In the genomic region with DNA sequence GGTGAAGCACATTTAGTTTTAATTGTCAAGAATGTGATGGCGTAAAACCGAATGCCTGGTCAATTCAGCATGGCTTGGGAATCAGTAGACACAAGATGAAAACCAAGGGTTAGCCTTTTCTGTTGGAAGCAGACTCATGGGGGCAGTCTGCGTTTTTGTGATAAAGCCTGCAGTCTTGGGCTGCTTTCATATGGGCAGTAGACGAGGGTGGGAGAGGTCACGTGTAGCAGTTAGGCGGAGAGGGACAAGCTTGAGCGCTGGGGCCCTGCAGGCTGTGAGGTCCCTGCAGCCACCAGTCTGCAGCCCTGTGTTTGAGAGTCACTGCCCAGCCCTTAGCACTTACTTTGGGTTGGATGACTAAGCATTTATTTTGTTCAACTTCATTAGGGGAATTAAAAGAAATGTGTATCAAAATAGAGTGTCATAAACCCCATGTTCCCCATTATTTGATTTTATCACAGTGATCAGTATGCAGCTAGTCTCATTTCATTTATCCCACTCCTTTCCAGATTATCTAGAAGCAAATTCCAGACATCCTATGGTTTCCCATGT, we compare ENCODE assay signal across 1 cellular context.
TF ChIP-seq lines count a peak whose summit lies in the region.

No MANE protein-coding gene starts in this region.

TF ChIP-seq in K562, 482 proteins besides CTCF, POLR2A, EP300 and RAD21 (continues in another document):
- TF ChIP-seq, protein P1, sequence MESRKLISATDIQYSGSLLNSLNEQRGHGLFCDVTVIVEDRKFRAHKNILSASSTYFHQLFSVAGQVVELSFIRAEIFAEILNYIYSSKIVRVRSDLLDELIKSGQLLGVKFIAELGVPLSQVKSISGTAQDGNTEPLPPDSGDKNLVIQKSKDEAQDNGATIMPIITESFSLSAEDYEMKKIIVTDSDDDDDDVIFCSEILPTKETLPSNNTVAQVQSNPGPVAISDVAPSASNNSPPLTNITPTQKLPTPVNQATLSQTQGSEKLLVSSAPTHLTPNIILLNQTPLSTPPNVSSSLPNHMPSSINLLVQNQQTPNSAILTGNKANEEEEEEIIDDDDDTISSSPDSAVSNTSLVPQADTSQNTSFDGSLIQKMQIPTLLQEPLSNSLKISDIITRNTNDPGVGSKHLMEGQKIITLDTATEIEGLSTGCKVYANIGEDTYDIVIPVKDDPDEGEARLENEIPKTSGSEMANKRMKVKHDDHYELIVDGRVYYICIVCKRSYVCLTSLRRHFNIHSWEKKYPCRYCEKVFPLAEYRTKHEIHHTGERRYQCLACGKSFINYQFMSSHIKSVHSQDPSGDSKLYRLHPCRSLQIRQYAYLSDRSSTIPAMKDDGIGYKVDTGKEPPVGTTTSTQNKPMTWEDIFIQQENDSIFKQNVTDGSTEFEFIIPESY (CRISPR knock-in tag; IDR thresholded peaks at IDR 0.05), result peak; percentile 18; the same call in 1 of the 2 replicates
- TF ChIP-seq, protein P2, sequence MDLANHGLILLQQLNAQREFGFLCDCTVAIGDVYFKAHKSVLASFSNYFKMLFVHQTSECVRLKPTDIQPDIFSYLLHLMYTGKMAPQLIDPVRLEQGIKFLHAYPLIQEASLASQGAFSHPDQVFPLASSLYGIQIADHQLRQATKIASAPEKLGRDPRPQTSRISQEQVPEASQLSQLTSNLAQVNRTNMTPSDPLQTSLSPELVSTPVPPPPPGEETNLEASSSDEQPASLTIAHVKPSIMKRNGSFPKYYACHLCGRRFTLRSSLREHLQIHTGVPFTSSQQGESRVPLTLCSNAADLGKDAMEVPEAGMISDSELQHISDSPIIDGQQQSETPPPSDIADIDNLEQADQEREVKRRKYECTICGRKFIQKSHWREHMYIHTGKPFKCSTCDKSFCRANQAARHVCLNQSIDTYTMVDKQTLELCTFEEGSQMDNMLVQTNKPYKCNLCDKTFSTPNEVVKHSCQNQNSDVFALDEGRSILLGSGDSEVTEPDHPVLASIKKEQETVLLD (IDR thresholded peaks at IDR 0.05), result 0 out of 2 replicates have a peak, but pooled peaks have one; percentile 18
- TF ChIP-seq GTF2E2 (tag; IDR thresholded peaks at IDR 0.05) (no peak), ZNF316 (IDR thresholded peaks at IDR 0.05) (peak; percentile 82), ARHGAP35 (IDR thresholded peaks at IDR 0.05; ENCODE audit: partially characterized antibody) (no peak), NCOR1 (IDR thresholded peaks at IDR 0.05) (peak; percentile 34; the same call in 1 of the 2 replicates), GABPB2 (CRISPR knock-in tag; conservative IDR thresholded peaks at IDR 0.05) (no peak), NFE2 (IDR thresholded peaks at IDR 0.05; ENCODE audit: low read depth) (peak; percentile 67), CBFA2T3 (IDR thresholded peaks at IDR 0.05) (peak; percentile 61), SMAD4 (CRISPR knock-in tag; conservative IDR thresholded peaks at IDR 0.05) (0 out of 2 replicates have a peak, but pooled peaks have one; percentile 51), MAFK (IDR thresholded peaks at IDR 0.05; ENCODE audit: low read length) (peak; percentile 72; the same call in 1 of the 2 replicates), POLR2AphosphoS5 (IDR thresholded peaks at IDR 0.05; ENCODE audit: control insufficient read depth, insufficient read depth, low read depth, low read length) (no peak), MAFG (tag; conservative IDR thresholded peaks at IDR 0.05) (peak; percentile 96), BHLHE40 (IDR thresholded peaks at IDR 0.05; ENCODE audit: low read length) (peak; percentile 82), ILF3 (IDR thresholded peaks at IDR 0.05; ENCODE audit: borderline replicate concordance) (no peak), RBM34 (IDR thresholded peaks at IDR 0.05; ENCODE audit: borderline replicate concordance, insufficient read depth, low read length) (no peak), SMARCA4 (IDR thresholded peaks at IDR 0.05) (no peak), EP400 (IDR thresholded peaks at IDR 0.05) (no peak), SMAD1 (IDR thresholded peaks at IDR 0.05; ENCODE audit: low read depth, low read length, partially characterized antibody) (no peak), TCFL5 (CRISPR knock-in tag; conservative IDR thresholded peaks at IDR 0.05) (no peak), EHMT2 (IDR thresholded peaks at IDR 0.05) (no peak), RAD51 (IDR thresholded peaks at IDR 0.05; ENCODE audit: borderline replicate concordance, low read depth) (peak; percentile 73; the same call in 1 of the 2 replicates), CBFA2T2 (conservative IDR thresholded peaks at IDR 0.05) (peak; percentile 55), EZH2 (IDR thresholded peaks at IDR 0.05; ENCODE audit: borderline replicate concordance, low read depth, low read length) (no peak), FOXK2 (conservative IDR thresholded peaks at IDR 0.05 in 1 of 2, IDR thresholded peaks at IDR 0.05 in 1 of 2; ENCODE audit: low read depth in 2 of 2) (peak in 1 of 2 experiments; percentile 37; a peak in 1 of 4 replicates), ARNT (IDR thresholded peaks at IDR 0.05) (no peak), MTA2 (IDR thresholded peaks at IDR 0.05; ENCODE audit: low read depth) (no peak), MAFF (IDR thresholded peaks at IDR 0.05; ENCODE audit: low read length) (peak; percentile 84), ZNF143 (CRISPR knock-in tag; IDR thresholded peaks at IDR 0.05) (no peak), CXXC5 (CRISPR knock-in tag; IDR thresholded peaks at IDR 0.05) (peak; percentile 53; the same call in 1 of the 2 replicates), ATF1 (CRISPR knock-in tag; IDR thresholded peaks at IDR 0.05) (no peak), ATF1 (tag; IDR thresholded peaks at IDR 0.05) (0 out of 2 replicates have a peak, but pooled peaks have one; percentile 20)
- TF ChIP-seq, protein P3, sequence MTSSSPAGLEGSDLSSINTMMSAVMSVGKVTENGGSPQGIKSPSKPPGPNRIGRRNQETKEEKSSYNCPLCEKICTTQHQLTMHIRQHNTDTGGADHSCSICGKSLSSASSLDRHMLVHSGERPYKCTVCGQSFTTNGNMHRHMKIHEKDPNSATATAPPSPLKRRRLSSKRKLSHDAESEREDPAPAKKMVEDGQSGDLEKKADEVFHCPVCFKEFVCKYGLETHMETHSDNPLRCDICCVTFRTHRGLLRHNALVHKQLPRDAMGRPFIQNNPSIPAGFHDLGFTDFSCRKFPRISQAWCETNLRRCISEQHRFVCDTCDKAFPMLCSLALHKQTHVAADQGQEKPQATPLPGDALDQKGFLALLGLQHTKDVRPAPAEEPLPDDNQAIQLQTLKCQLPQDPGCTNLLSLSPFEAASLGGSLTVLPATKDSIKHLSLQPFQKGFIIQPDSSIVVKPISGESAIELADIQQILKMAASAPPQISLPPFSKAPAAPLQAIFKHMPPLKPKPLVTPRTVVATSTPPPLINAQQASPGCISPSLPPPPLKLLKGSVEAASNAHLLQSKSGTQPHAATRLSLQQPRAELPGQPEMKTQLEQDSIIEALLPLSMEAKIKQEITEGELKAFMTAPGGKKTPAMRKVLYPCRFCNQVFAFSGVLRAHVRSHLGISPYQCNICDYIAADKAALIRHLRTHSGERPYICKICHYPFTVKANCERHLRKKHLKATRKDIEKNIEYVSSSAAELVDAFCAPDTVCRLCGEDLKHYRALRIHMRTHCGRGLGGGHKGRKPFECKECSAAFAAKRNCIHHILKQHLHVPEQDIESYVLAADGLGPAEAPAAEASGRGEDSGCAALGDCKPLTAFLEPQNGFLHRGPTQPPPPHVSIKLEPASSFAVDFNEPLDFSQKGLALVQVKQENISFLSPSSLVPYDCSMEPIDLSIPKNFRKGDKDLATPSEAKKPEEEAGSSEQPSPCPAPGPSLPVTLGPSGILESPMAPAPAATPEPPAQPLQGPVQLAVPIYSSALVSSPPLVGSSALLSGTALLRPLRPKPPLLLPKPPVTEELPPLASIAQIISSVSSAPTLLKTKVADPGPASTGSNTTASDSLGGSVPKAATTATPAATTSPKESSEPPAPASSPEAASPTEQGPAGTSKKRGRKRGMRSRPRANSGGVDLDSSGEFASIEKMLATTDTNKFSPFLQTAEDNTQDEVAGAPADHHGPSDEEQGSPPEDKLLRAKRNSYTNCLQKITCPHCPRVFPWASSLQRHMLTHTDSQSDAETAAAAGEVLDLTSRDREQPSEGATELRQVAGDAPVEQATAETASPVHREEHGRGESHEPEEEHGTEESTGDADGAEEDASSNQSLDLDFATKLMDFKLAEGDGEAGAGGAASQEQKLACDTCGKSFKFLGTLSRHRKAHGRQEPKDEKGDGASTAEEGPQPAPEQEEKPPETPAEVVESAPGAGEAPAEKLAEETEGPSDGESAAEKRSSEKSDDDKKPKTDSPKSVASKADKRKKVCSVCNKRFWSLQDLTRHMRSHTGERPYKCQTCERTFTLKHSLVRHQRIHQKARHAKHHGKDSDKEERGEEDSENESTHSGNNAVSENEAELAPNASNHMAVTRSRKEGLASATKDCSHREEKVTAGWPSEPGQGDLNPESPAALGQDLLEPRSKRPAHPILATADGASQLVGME (CRISPR knock-in tag; IDR thresholded peaks at IDR 0.05), result no peak
- TF ChIP-seq, protein P4, sequence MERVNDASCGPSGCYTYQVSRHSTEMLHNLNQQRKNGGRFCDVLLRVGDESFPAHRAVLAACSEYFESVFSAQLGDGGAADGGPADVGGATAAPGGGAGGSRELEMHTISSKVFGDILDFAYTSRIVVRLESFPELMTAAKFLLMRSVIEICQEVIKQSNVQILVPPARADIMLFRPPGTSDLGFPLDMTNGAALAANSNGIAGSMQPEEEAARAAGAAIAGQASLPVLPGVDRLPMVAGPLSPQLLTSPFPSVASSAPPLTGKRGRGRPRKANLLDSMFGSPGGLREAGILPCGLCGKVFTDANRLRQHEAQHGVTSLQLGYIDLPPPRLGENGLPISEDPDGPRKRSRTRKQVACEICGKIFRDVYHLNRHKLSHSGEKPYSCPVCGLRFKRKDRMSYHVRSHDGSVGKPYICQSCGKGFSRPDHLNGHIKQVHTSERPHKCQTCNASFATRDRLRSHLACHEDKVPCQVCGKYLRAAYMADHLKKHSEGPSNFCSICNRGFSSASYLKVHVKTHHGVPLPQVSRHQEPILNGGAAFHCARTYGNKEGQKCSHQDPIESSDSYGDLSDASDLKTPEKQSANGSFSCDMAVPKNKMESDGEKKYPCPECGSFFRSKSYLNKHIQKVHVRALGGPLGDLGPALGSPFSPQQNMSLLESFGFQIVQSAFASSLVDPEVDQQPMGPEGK (CRISPR knock-in tag; IDR thresholded peaks at IDR 0.05; ENCODE audit: borderline replicate concordance), result no peak
- TF ChIP-seq, protein P5, sequence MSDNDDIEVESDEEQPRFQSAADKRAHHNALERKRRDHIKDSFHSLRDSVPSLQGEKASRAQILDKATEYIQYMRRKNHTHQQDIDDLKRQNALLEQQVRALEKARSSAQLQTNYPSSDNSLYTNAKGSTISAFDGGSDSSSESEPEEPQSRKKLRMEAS (CRISPR knock-in tag; IDR thresholded peaks at IDR 0.05), result 0 out of 2 replicates have a peak, but pooled peaks have one; percentile 19
- TF ChIP-seq, protein P6, sequence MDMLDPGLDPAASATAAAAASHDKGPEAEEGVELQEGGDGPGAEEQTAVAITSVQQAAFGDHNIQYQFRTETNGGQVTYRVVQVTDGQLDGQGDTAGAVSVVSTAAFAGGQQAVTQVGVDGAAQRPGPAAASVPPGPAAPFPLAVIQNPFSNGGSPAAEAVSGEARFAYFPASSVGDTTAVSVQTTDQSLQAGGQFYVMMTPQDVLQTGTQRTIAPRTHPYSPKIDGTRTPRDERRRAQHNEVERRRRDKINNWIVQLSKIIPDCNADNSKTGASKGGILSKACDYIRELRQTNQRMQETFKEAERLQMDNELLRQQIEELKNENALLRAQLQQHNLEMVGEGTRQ (CRISPR knock-in tag; IDR thresholded peaks at IDR 0.05), result peak; percentile 73
- TF ChIP-seq, protein P7, sequence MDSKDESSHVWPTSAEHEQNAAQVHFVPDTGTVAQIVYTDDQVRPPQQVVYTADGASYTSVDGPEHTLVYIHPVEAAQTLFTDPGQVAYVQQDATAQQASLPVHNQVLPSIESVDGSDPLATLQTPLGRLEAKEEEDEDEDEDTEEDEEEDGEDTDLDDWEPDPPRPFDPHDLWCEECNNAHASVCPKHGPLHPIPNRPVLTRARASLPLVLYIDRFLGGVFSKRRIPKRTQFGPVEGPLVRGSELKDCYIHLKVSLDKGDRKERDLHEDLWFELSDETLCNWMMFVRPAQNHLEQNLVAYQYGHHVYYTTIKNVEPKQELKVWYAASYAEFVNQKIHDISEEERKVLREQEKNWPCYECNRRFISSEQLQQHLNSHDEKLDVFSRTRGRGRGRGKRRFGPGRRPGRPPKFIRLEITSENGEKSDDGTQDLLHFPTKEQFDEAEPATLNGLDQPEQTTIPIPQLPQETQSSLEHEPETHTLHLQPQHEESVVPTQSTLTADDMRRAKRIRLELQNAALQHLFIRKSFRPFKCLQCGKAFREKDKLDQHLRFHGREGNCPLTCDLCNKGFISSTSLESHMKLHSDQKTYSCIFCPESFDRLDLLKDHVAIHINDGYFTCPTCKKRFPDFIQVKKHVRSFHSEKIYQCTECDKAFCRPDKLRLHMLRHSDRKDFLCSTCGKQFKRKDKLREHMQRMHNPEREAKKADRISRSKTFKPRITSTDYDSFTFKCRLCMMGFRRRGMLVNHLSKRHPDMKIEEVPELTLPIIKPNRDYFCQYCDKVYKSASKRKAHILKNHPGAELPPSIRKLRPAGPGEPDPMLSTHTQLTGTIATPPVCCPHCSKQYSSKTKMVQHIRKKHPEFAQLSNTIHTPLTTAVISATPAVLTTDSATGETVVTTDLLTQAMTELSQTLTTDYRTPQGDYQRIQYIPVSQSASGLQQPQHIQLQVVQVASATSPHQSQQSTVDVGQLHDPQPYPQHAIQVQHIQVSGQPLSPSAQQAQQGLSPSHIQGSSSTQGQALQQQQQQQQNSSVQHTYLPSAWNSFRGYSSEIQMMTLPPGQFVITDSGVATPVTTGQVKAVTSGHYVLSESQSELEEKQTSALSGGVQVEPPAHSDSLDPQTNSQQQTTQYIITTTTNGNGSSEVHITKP (IDR thresholded peaks at IDR 0.05; ENCODE audit: partially characterized antibody), result peak; percentile 56
- TF ChIP-seq, protein P8, sequence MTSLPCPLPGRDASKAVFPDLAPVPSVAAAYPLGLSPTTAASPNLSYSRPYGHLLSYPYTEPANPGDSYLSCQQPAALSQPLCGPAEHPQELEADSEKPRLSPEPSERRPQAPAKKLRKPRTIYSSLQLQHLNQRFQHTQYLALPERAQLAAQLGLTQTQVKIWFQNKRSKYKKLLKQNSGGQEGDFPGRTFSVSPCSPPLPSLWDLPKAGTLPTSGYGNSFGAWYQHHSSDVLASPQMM (CRISPR knock-in tag; IDR thresholded peaks at IDR 0.05), result no peak
- TF ChIP-seq, protein P9, sequence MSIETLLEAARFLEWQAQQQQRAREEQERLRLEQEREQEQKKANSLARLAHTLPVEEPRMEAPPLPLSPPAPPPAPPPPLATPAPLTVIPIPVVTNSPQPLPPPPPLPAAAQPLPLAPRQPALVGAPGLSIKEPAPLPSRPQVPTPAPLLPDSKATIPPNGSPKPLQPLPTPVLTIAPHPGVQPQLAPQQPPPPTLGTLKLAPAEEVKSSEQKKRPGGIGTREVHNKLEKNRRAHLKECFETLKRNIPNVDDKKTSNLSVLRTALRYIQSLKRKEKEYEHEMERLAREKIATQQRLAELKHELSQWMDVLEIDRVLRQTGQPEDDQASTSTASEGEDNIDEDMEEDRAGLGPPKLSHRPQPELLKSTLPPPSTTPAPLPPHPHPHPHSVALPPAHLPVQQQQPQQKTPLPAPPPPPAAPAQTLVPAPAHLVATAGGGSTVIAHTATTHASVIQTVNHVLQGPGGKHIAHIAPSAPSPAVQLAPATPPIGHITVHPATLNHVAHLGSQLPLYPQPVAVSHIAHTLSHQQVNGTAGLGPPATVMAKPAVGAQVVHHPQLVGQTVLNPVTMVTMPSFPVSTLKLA (conservative IDR thresholded peaks at IDR 0.05), result peak; percentile 29 to 61; a peak in 2 of 4 replicates
